28 cellular contexts compared by ENCODE assay signal in the genomic region with DNA sequence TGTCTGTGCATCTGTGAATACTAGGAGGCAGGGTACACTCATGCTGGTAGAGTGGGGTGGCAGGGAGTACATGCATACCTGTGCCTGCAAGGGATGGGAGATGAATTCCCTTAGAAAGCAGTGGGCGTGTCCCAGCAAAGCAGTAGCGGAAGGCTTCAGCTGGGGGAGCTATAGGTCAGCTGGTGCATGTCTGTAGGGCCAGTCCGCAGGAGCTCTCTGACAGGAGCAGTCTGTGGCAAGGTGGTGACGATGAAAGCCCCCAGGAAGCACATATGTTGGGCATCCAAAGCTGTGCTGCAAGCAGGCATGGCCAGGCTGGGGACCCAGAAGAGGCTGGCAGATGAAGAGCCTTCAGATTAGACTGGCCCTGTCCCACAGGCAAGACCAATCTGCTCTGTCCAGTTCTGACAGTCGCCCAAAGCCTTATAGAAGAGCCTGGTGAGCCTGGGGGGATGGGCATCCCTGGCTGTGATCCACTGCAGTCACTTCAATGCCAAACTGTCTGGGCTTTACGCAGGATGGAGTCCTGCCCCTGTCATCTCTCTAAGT. TPM values are rescaled to one million over a fixed set of nuclear protein-coding genes. Genes with fewer than 3 reads are reported as not detected.
DNase-seq lines count a peak whose midpoint lies in the region; ATAC-seq lines count a peak whose summit lies in the region.
"Had no signal": no experiment of that assay in that cellular context is flagged by ENCODE, and none has a peak within 500 bp of the region (broad histone marks: within the 10 kb centered on the region; RNA-seq: fewer than 3 reads in every experiment).

No MANE protein-coding gene starts in this region.

- no peak overlapping the region for H3K4me2 ChIP-seq in neuronal stem cell (ENCODE audit: insufficient read depth, low read length, poor library complexity, severe bottlenecking)
- H3K4me2 ChIP-seq: BLaER1 had no signal

- H3K4me3 Mint-ChIP-seq in effector memory CD8-positive, alpha-beta T cell, result no peak overlapping the region
- no peak overlapping the region for H3K4me3 Mint-ChIP-seq in activated CD4-positive, alpha-beta memory T cell treated with anti-CD3 and anti-CD28 coated beads for 36 hours
- H3K4me3 Mint-ChIP-seq: CD14-positive monocyte; CD4-positive, alpha-beta memory T cell; CD4-positive, CD25-positive, alpha-beta regulatory T cell; CD8-positive, alpha-beta memory T cell had no signal

- H2AK5ac ChIP-seq in neuronal stem cell (ENCODE audit: low read depth, low read length), result no peak overlapping the region

- H2BK12ac ChIP-seq in neuronal stem cell (ENCODE audit: low read length), result no peak overlapping the region

- intact Hi-C loops in aorta (cut with DNase I), result no loop called here
- intact Hi-C loops in activated CD4-positive, alpha-beta memory T cell treated with anti-CD3 and anti-CD28 coated beads for 36 hours (cut with micrococcal nuclease), result no loop called here

- H3K36me3 ChIP-seq in NT2/D1 (ENCODE audit: insufficient read depth, insufficient read length, low read length) (no peaks in the 10 kb centered on the region), neuronal stem cell (replicated peaks in 1 of 2; ENCODE audit: control insufficient read depth in 2 of 2, insufficient read depth in 2 of 2, low read length in 2 of 2) (no peaks in the 10 kb centered on the region), aorta (ENCODE audit: control insufficient read depth in 1 of 2, insufficient read depth in 2 of 2, low read length in 1 of 2) (no peaks in the 10 kb centered on the region)
- H3K36me3 ChIP-seq: BE2C, BLaER1 had no signal

- H3K27me3 Mint-ChIP-seq in effector memory CD8-positive, alpha-beta T cell, result no peaks in the 10 kb centered on the region
- H3K27me3 Mint-ChIP-seq in activated CD4-positive, alpha-beta memory T cell treated with anti-CD3 and anti-CD28 coated beads for 36 hours, result no peaks in the 10 kb centered on the region
- H3K27me3 Mint-ChIP-seq: CD4-positive, alpha-beta memory T cell; CD4-positive, CD25-positive, alpha-beta regulatory T cell; CD8-positive, alpha-beta memory T cell had no signal

- no peak overlapping the region for H3K27ac ChIP-seq in neuronal stem cell (replicated peaks; ENCODE audit: low read length)
- no peak overlapping the region for H3K27ac ChIP-seq in aorta (ENCODE audit: low read depth in 1 of 2, low read length in 2 of 2)
- H3K27ac ChIP-seq: BLaER1 had no signal

- H3K9me3 Mint-ChIP-seq in effector memory CD8-positive, alpha-beta T cell, result peaks cover 15 to 25% of the 10 kb centered on the region in 2 donors
- peaks cover 4% of the 10 kb centered on the region for H3K9me3 Mint-ChIP-seq in activated CD4-positive, alpha-beta memory T cell treated with anti-CD3 and anti-CD28 coated beads for 36 hours

- H2BK120ac ChIP-seq in neuronal stem cell (ENCODE audit: low read depth, low read length), result no peak overlapping the region

- POLR2A ChIA-PET in activated CD4-positive, alpha-beta memory T cell treated with anti-CD3 and anti-CD28 coated beads for 36 hours (lab: Charles Lee), result no interaction called here

- no peaks in the 10 kb centered on the region for H3K27me3 ChIP-seq in NT2/D1 (ENCODE audit: insufficient read depth, insufficient read length)
- H3K27me3 ChIP-seq in neuronal stem cell (ENCODE audit: control insufficient read depth in 3 of 3, insufficient read depth in 3 of 3, low read depth in 1 of 3, low read length in 3 of 3), result no peaks in the 10 kb centered on the region
- H3K27me3 ChIP-seq in aorta (ENCODE audit: control insufficient read depth in 1 of 2, insufficient read depth in 2 of 2, low read length in 1 of 2), result no peaks in the 10 kb centered on the region
- H3K27me3 ChIP-seq: BE2C, BLaER1 had no signal

- no peak overlapping the region for H3K18ac ChIP-seq in neuronal stem cell (ENCODE audit: low read length)

- ATAC-seq in aorta (ENCODE audit: low FRiP score), result peak; percentile 19
- no peak for ATAC-seq in effector memory CD8-positive, alpha-beta T cell (replicated peaks)

- H4K8ac ChIP-seq in neuronal stem cell (ENCODE audit: low read depth, low read length), result no peak overlapping the region

- no peak overlapping the region for H4K91ac ChIP-seq in neuronal stem cell (ENCODE audit: low read depth, low read length, poor library complexity)

- no peak overlapping the region for H3K4ac ChIP-seq in neuronal stem cell (ENCODE audit: low read length)

- no peak overlapping the region for H3K14ac ChIP-seq in neuronal stem cell (ENCODE audit: low read length)

- no CpG with 5 or more reads among the region's 6 CpGs for WGBS in neuronal stem cell (ENCODE audit: extremely low coverage in 2 of 2, insufficient read length in 2 of 2, insufficient replicate concordance in 1 of 2), 2 donors
- 54 to 66% methylated on average over 6 of the region's 6 CpGs for WGBS in aorta, 2 donors

- no peak overlapping the region for H3K9ac ChIP-seq in NT2/D1 (ENCODE audit: insufficient read length, low read depth)
- H3K9ac ChIP-seq in neuronal stem cell (ENCODE audit: low read depth, low read length, poor library complexity), result peak overlapping the region; percentile 36
- H3K9ac ChIP-seq: BLaER1 had no signal

- H3K23ac ChIP-seq in neuronal stem cell (ENCODE audit: low read depth, low read length, poor library complexity), result no peak overlapping the region

- H3K4me1 Mint-ChIP-seq in effector memory CD8-positive, alpha-beta T cell (ENCODE audit: low read depth in 2 of 2), result no peaks in the 10 kb centered on the region
- H3K4me1 Mint-ChIP-seq in activated CD4-positive, alpha-beta memory T cell treated with anti-CD3 and anti-CD28 coated beads for 36 hours (ENCODE audit: low read depth), result no peaks in the 10 kb centered on the region
- H3K4me1 Mint-ChIP-seq: CD14-positive monocyte; CD4-positive, alpha-beta memory T cell; CD4-positive, CD25-positive, alpha-beta regulatory T cell; CD8-positive, alpha-beta memory T cell had no signal

- H3K79me1 ChIP-seq in neuronal stem cell (ENCODE audit: low read depth, low read length), result no peaks in the 10 kb centered on the region

- no peak overlapping the region for H2BK15ac ChIP-seq in neuronal stem cell (ENCODE audit: low read length)

- CTCF ChIA-PET in activated CD4-positive, alpha-beta memory T cell treated with anti-CD3 and anti-CD28 coated beads for 36 hours (lab: Charles Lee), result no interaction called here

- no peaks in the 10 kb centered on the region for H3K36me3 Mint-ChIP-seq in effector memory CD8-positive, alpha-beta T cell (ENCODE audit: insufficient read depth)
- no peaks in the 10 kb centered on the region for H3K36me3 Mint-ChIP-seq in activated CD4-positive, alpha-beta memory T cell treated with anti-CD3 and anti-CD28 coated beads for 36 hours
- H3K36me3 Mint-ChIP-seq: CD14-positive monocyte; CD4-positive, alpha-beta memory T cell; CD4-positive, CD25-positive, alpha-beta regulatory T cell; CD8-positive, alpha-beta memory T cell had no signal

- DNase-seq in NT2/D1 (ENCODE audit: low read depth, low spot score) (peak; percentile 20), SW480 (ENCODE audit: low spot score) (peak; percentile 29), neuronal stem cell (ENCODE audit: low spot score) (no peak), aorta (no peak)
- DNase-seq in stimulated activated naive CD4-positive, alpha-beta T cell treated with Interleukin-2 at 50 U/mL for 16 hours (lab: John Stamatoyannopoulos, UW), result no peak
- no peak for DNase-seq in effector memory CD8-positive, alpha-beta T cell
- DNase-seq in activated CD4-positive, alpha-beta memory T cell treated with anti-CD3 and anti-CD28 coated beads for 36 hours, result no peak
- DNase-seq: 8988T; ACHN; BE2C; C1 segment of cervical spinal cord; CD4-positive, alpha-beta memory T cell; CD4-positive, CD25-positive, alpha-beta regulatory T cell; CD8-positive, alpha-beta memory T cell; COR-L47; DMS 273 treated with DMSO at 0.1 percent for 48 hours; DMS153; DMS53; DMS79; DND-41; EL; GDM1 had no signal

- no peak overlapping the region for H3K27ac Mint-ChIP-seq in effector memory CD8-positive, alpha-beta T cell
- no peak overlapping the region for H3K27ac Mint-ChIP-seq in activated CD4-positive, alpha-beta memory T cell treated with anti-CD3 and anti-CD28 coated beads for 36 hours
- H3K27ac Mint-ChIP-seq: CD4-positive, alpha-beta memory T cell; CD8-positive, alpha-beta memory T cell had no signal

- no peak overlapping the region for H2AFZ ChIP-seq in neuronal stem cell (ENCODE audit: low read length)

- H3K9me3 ChIP-seq in NT2/D1 (ENCODE audit: insufficient read depth, low read length), result no peaks in the 10 kb centered on the region
- peaks cover 0 to 14% of the 10 kb centered on the region in 2 donors for H3K9me3 ChIP-seq in neuronal stem cell (replicated peaks in 1 of 2; ENCODE audit: control insufficient read depth in 2 of 2, insufficient read depth in 1 of 2, low read depth in 1 of 2, low read length in 2 of 2)
- no peaks in the 10 kb centered on the region for H3K9me3 ChIP-seq in aorta (ENCODE audit: control insufficient read depth, low read length)
- H3K9me3 ChIP-seq: BE2C, BLaER1 had no signal

- no peak overlapping the region for H3K4me3 ChIP-seq in NT2/D1 (ENCODE audit: insufficient read length, low read depth)
- no peak overlapping the region for H3K4me3 ChIP-seq in neuronal stem cell (ENCODE audit: low read length in 2 of 2)
- H3K4me3 ChIP-seq in aorta (ENCODE audit: low read length in 2 of 2), result no peak overlapping the region
- H3K4me3 ChIP-seq: BLaER1 had no signal

- no peak overlapping the region for H2BK5ac ChIP-seq in neuronal stem cell (ENCODE audit: low read length)

- peaks cover 3% of the 10 kb centered on the region for H3K4me1 ChIP-seq in NT2/D1 (ENCODE audit: insufficient read depth, insufficient read length)
- H3K4me1 ChIP-seq in neuronal stem cell (ENCODE audit: control insufficient read depth in 2 of 2, insufficient read depth in 1 of 2, low read depth in 1 of 2, low read length in 2 of 2), result no peaks in the 10 kb centered on the region
- no peaks in the 10 kb centered on the region for H3K4me1 ChIP-seq in aorta (ENCODE audit: control insufficient read depth in 1 of 2, insufficient read depth in 2 of 2, low read length in 2 of 2)
- H3K4me1 ChIP-seq: BE2C, BLaER1 had no signal

RNA-seq across cellular contexts. Expression of a gene that starts 1.8 kb away (rescaled TPM):
- polyA plus RNA-seq in neuronal stem cell (2013, experiment 1 of 2), result not detected
- polyA plus RNA-seq in neuronal stem cell (2013, experiment 2 of 2), result not detected
- total RNA-seq in aorta, result not detected
- polyA plus RNA-seq in aorta, result not detected
- total RNA-seq in activated CD4-positive, alpha-beta memory T cell treated with anti-CD3 and anti-CD28 coated beads for 36 hours, result not detected
- total RNA-seq: CD4-positive, alpha-beta memory T cell; CD4-positive, CD25-positive, alpha-beta regulatory T cell; CD8-positive, alpha-beta memory T cell; Daoy; G401 had no signal
- polyA plus RNA-seq: AG04450; CD14-positive monocyte; CD4-positive, alpha-beta memory T cell; CD4-positive, CD25-positive, alpha-beta regulatory T cell; CD8-positive, alpha-beta memory T cell had no signal

RNA-seq across cellular contexts. Expression of a gene that starts 32.4 kb away (rescaled TPM):
- not detected for polyA plus RNA-seq in neuronal stem cell (2013, experiment 1 of 2)
- polyA plus RNA-seq in neuronal stem cell (2013, experiment 2 of 2), result not detected
- not detected for total RNA-seq in aorta
- polyA plus RNA-seq in aorta, result not detected
- not detected for total RNA-seq in activated CD4-positive, alpha-beta memory T cell treated with anti-CD3 and anti-CD28 coated beads for 36 hours
- total RNA-seq: CD4-positive, alpha-beta memory T cell; CD4-positive, CD25-positive, alpha-beta regulatory T cell; CD8-positive, alpha-beta memory T cell; Daoy; G401 had no signal
- polyA plus RNA-seq: AG04450; CD14-positive monocyte; CD4-positive, alpha-beta memory T cell; CD4-positive, CD25-positive, alpha-beta regulatory T cell; CD8-positive, alpha-beta memory T cell had no signal

RNA-seq across cellular contexts. Expression of a gene that starts 48.3 kb away (rescaled TPM):
- not detected for polyA plus RNA-seq in neuronal stem cell (2013, experiment 1 of 2)
- polyA plus RNA-seq in neuronal stem cell (2013, experiment 2 of 2), result not detected
- total RNA-seq in aorta, result not detected
- not detected for polyA plus RNA-seq in aorta
- not detected for total RNA-seq in activated CD4-positive, alpha-beta memory T cell treated with anti-CD3 and anti-CD28 coated beads for 36 hours
- total RNA-seq: A673; CD4-positive, alpha-beta memory T cell; CD4-positive, CD25-positive, alpha-beta regulatory T cell; CD8-positive, alpha-beta memory T cell; G401 had no signal
- polyA plus RNA-seq: AG04450; CD14-positive monocyte; CD4-positive, alpha-beta memory T cell; CD4-positive, CD25-positive, alpha-beta regulatory T cell; CD8-positive, alpha-beta memory T cell had no signal

RNA-seq across cellular contexts. Expression of a gene that starts 54.8 kb away (rescaled TPM):
- polyA plus RNA-seq in neuronal stem cell (2013, experiment 1 of 2), result not detected
- polyA plus RNA-seq in neuronal stem cell (2013, experiment 2 of 2), result not detected
- total RNA-seq in aorta, result not detected
- not detected for polyA plus RNA-seq in aorta
- not detected for total RNA-seq in activated CD4-positive, alpha-beta memory T cell treated with anti-CD3 and anti-CD28 coated beads for 36 hours
- total RNA-seq: A673; CD4-positive, alpha-beta memory T cell; CD4-positive, CD25-positive, alpha-beta regulatory T cell; CD8-positive, alpha-beta memory T cell; Daoy; G401 had no signal
- polyA plus RNA-seq: AG04450; CD14-positive monocyte; CD4-positive, alpha-beta memory T cell; CD4-positive, CD25-positive, alpha-beta regulatory T cell; CD8-positive, alpha-beta memory T cell had no signal

Comparison
In these comparisons a context has a peak if more than half of its experiments do, and no peak if none do; other contexts are left out.
1. DNase-seq: peak in NT2/D1 (single experiment) and SW480 (single experiment); none in neuronal stem cell (single experiment), aorta (0 of 2), stimulated activated naive CD4-positive, alpha-beta T cell treated with Interleukin-2 at 50 U/mL for 16 hours (single experiment), effector memory CD8-positive, alpha-beta T cell (0 of 3) and activated CD4-positive, alpha-beta memory T cell treated with anti-CD3 and anti-CD28 coated beads for 36 hours (single experiment).